In genomic region chr15:25797511-25798206, GRCh38 we compare ENCODE assay signal across 17 cellular contexts.
DNase-seq lines count a peak whose midpoint lies in the region; ATAC-seq and TF ChIP-seq lines count a peak whose summit lies in the region.
"Had no signal": no experiment of that assay in that cellular context is flagged by ENCODE, and none has a peak within 500 bp of the region (broad histone marks: within the 10 kb centered on the region; RNA-seq: fewer than 3 reads in every experiment).

No MANE protein-coding gene starts in this region.

- BruUV-seq in PC-3 (replicated peaks; lab: Mats Ljungman, UMichigan) = no TSS peak

- no peaks in the 10 kb centered on the region for H4K20me1 ChIP-seq in PC-3 (ENCODE audit: low read length)

- H3K36me3 ChIP-seq in ACC112 (ENCODE audit: insufficient read depth, low read length) (no peaks in the 10 kb centered on the region), H7 (replicated peaks; ENCODE audit: control insufficient read depth, insufficient read depth, low read length) (no peaks in the 10 kb centered on the region), ovary (no peaks in the 10 kb centered on the region), PC-3 (ENCODE audit: low read depth, low read length) (no peaks in the 10 kb centered on the region)

- no peak for ATAC-seq in PC-3
- no peak for ATAC-seq in GM21390 (IDR thresholded peaks at IDR 0.05; ENCODE audit: unreplicated experiment)
- ATAC-seq: activated T-cell treated with anti-CD3 and anti-CD28 coated beads, Interleukin-2, amount 50 U/mL, for 72 hours had no signal

- peak; percentile 45 for DNase-seq in H7
- DNase-seq in fibroblast of gingiva (ENCODE audit: low read depth) = peak; percentile 48
- DNase-seq in ovary = peak in 3 of 5 donors; percentile 24 to 46 (median 43)
- DNase-seq in DMS79 (lab: John Stamatoyannopoulos, UW) = no peak
- no peak for DNase-seq in PC-3
- DNase-seq in activated CD8-positive, alpha-beta memory T cell treated with anti-CD3 and anti-CD28 coated beads, Interleukin-2, amount 50 U/mL, for 48 hours = no peak
- DNase-seq: activated CD4-positive, CD25-positive, alpha-beta regulatory T cell; activated T-cell treated with anti-CD3 and anti-CD28 coated beads, Interleukin-2, amount 50 U/mL, for 72 hours; endodermal cell; naive B cell; NCI-H1092; NCI-H446 treated with DMSO at 0.1 percent for 48 hours; PC-9; stimulated activated CD4-positive, alpha-beta T cell treated with anti-CD3 and anti-CD28 coated beads, Interleukin-12 subunit alpha, Interleukin-12 subunit beta, amount 100 ng/mL, for 4 hours; SW 1271 had no signal

- CTCF ChIA-PET in PC-3 (lab: Charles Lee) = no interaction called here

- WGBS in ovary, 3 donors = 33 to 38% (median 37%) methylated on average over 9 to 10 of the region's 10 CpGs

- no peak for TF ChIP-seq EP300 in ovary (IDR thresholded peaks at IDR 0.05)

- peaks cover 12% of the 10 kb centered on the region for H3K4me1 ChIP-seq in ACC112 (ENCODE audit: control insufficient read depth, insufficient read depth, low read length, unreplicated experiment)
- H3K4me1 ChIP-seq in ovary (ENCODE audit: insufficient read depth) = peaks cover 11% of the 10 kb centered on the region
- H3K4me1 ChIP-seq in PC-3 (ENCODE audit: insufficient read depth, low read length) = no peaks in the 10 kb centered on the region

- H3K27me3 ChIP-seq in ACC112 (ENCODE audit: insufficient read depth, low read length) (no peaks in the 10 kb centered on the region), H7 (ENCODE audit: control insufficient read depth, insufficient read depth, low read length) (no peaks in the 10 kb centered on the region), ovary (no peaks in the 10 kb centered on the region), PC-3 (ENCODE audit: low read length) (no peaks in the 10 kb centered on the region)

- TF ChIP-seq POLR2A in ovary (IDR thresholded peaks at IDR 0.05) = no peak

- no peaks in the 10 kb centered on the region for H3K9me2 ChIP-seq in PC-3 (replicated peaks; ENCODE audit: low read length)

- peaks cover 27% of the 10 kb centered on the region for H3K79me2 ChIP-seq in ACC112 (ENCODE audit: control insufficient read depth, insufficient read depth, low read length, unreplicated experiment)
- H3K79me2 ChIP-seq in PC-3 (ENCODE audit: low read length) = no peaks in the 10 kb centered on the region

- intact Hi-C loops in ovary (cut with DNase I) (no loop called here), PC-3 (cut with micrococcal nuclease) (no loop called here)

- H3K4me2 ChIP-seq in PC-3 (ENCODE audit: low read length) = no peak overlapping the region
- H3K4me2 ChIP-seq: PC-9 had no signal

- POLR2A ChIA-PET in PC-3 (lab: Charles Lee; ENCODE audit: unreplicated experiment) = no interaction called here

- H3K9me3 ChIP-seq in ovary = no peaks in the 10 kb centered on the region
- no peaks in the 10 kb centered on the region for H3K9me3 ChIP-seq in PC-3 (ENCODE audit: low read length)

- no peak overlapping the region for H3K27ac ChIP-seq in ACC112 (ENCODE audit: low read depth, low read length)
- peak overlapping the region; percentile 27 to 42 for H3K27ac ChIP-seq in ovary
- H3K27ac ChIP-seq in PC-3 (ENCODE audit: low read length) = no peak overlapping the region
- H3K27ac ChIP-seq: PC-9 had no signal

- TF ChIP-seq CTCF in ovary (IDR thresholded peaks at IDR 0.05) = no peak
- no peak for TF ChIP-seq CTCF in PC-3 (conservative IDR thresholded peaks at IDR 0.05; ENCODE audit: low read depth, low read length)

- H3K4me3 ChIP-seq in ACC112 (ENCODE audit: low read depth, low read length) (no peak overlapping the region; the same call in 1 of the 2 replicates), H7 (ENCODE audit: insufficient read depth, low read depth, low read length) (no peak overlapping the region), ovary (no peak overlapping the region), PC-3 (ENCODE audit: low read length) (no peak overlapping the region)
- H3K4me3 ChIP-seq: PC-9 had no signal

- no peaks in the 10 kb centered on the region for H3F3A ChIP-seq in PC-3 (ENCODE audit: low read length, unreplicated experiment)

- no peak overlapping the region for H3K9ac ChIP-seq in PC-3 (ENCODE audit: low read length)

- H2AFZ ChIP-seq in ACC112 (ENCODE audit: low read length, unreplicated experiment) = peak overlapping the region; percentile 25
- no peak overlapping the region for H2AFZ ChIP-seq in PC-3 (ENCODE audit: low read length)
- H2AFZ ChIP-seq: PC-9 had no signal

Comparison
In these comparisons a context has a peak if more than half of its experiments do, and no peak if none do; other contexts are left out.
1. H3K27ac ChIP-seq: peak in ovary (2 of 2); none in ACC112 (single experiment) and PC-3 (single experiment).
2. DNase-seq: peak in H7 (single experiment), fibroblast of gingiva (single experiment) and ovary (3 of 5); none in DMS79 (single experiment), PC-3 (single experiment) and activated CD8-positive, alpha-beta memory T cell treated with anti-CD3 and anti-CD28 coated beads, Interleukin-2, amount 50 U/mL, for 48 hours (single experiment).